In genomic region chr4:6008092-6008551, GRCh38 we compare ENCODE assay signal across 1 cellular context.
A peak's percentile ranks its signal among the peaks of the same experiment; 100 is the strongest.
TF ChIP-seq lines count a peak whose summit lies in the region.

No MANE protein-coding gene starts in this region.

TF ChIP-seq in K562, 482 proteins besides CTCF, POLR2A, EP300 and RAD21 (continued from another document):
- 0 out of 4 replicates have a peak, but pooled peaks of 1 of the 2 experiments have one; percentile 59 for TF ChIP-seq UBTF (IDR thresholded peaks at IDR 0.05; ENCODE audit: borderline replicate concordance in 1 of 2, low read depth in 2 of 2, low read length in 2 of 2)
- TF ChIP-seq FOXJ3 (CRISPR knock-in tag; IDR thresholded peaks at IDR 0.05): no peak
- TF ChIP-seq HDAC6 (IDR thresholded peaks at IDR 0.05; ENCODE audit: low read depth, low read length): 0 out of 2 replicates have a peak, but pooled peaks have one; percentile 11
- TF ChIP-seq NRF1 (conservative IDR thresholded peaks at IDR 0.05 in 1 of 2, IDR thresholded peaks at IDR 0.05 in 1 of 2): peak; percentile 22 to 44; a peak in 2 of 4 replicates
- no peak for TF ChIP-seq PTTG1 (tag; IDR thresholded peaks at IDR 0.05; ENCODE audit: low read depth)
- TF ChIP-seq HNRNPUL1 (IDR thresholded peaks at IDR 0.05; ENCODE audit: low read length): no peak
- TF ChIP-seq CTBP1 (IDR thresholded peaks at IDR 0.05; ENCODE audit: borderline replicate concordance): peak; percentile 39; the same call in 1 of the 2 replicates
